In genomic region chr10:72328829-72329204, GRCh38 we compare ENCODE assay signal across 9 cellular contexts. TPM values are rescaled to one million over a fixed set of nuclear protein-coding genes. Genes with fewer than 3 reads are reported as not detected.
A peak's percentile ranks its signal among the peaks of the same experiment; 100 is the strongest.
DNase-seq lines count a peak whose midpoint lies in the region; ATAC-seq and TF ChIP-seq lines count a peak whose summit lies in the region.
"Had no signal": no experiment of that assay in that cellular context is flagged by ENCODE, and none has a peak within 500 bp of the region (broad histone marks: within the 10 kb centered on the region; RNA-seq: fewer than 3 reads in every experiment).

No MANE protein-coding gene starts in this region.

- H3K9me3 ChIP-seq in gastroesophageal sphincter = no peaks in the 10 kb centered on the region

- H3K36me3 ChIP-seq in gastroesophageal sphincter = peaks cover 0 to 5% of the 10 kb centered on the region in 2 donors

- DNase-seq in SIG-M5 treated with dmso at 0.1 percent for 504 hours (lab: John Stamatoyannopoulos, UW; ENCODE audit: unreplicated experiment) (peak; percentile 47), SIG-M5 (lab: John Stamatoyannopoulos, UW) (no peak), DMS114 treated with DMSO at 0.1 percent for 48 hours (lab: John Stamatoyannopoulos, UW; ENCODE audit: unreplicated experiment) (no peak), NCI-H2196 treated with DMSO at 0.1 percent for 48 hours (lab: John Stamatoyannopoulos, UW; ENCODE audit: unreplicated experiment) (no peak)
- peak; percentile 71 for DNase-seq in stimulated activated naive CD8-positive, alpha-beta T cell treated with anti-CD3 and anti-CD28 coated beads, Interleukin-15, Interleukin-2, amounts not matched to agents 100 U/mL and 50 U/mL, for 24 hours
- DNase-seq: effector CD8-positive, alpha-beta T cell had no signal

- no peak for TF ChIP-seq CTCF in VCaP (conservative IDR thresholded peaks at IDR 0.05)
- TF ChIP-seq CTCF in gastroesophageal sphincter (IDR thresholded peaks at IDR 0.05) = no peak

- no peak for TF ChIP-seq EP300 in gastroesophageal sphincter (IDR thresholded peaks at IDR 0.05)

- peaks cover 0 to 80% (median 39%) of the 10 kb centered on the region in 3 donors for H3K4me1 ChIP-seq in gastroesophageal sphincter

- WGBS in gastroesophageal sphincter (ENCODE audit: low coverage in 1 of 2), 2 donors = 62% methylated on average over 5 of the region's 5 CpGs; no CpG with 5 or more reads in 1 of the 2 donors

- ATAC-seq in gastroesophageal sphincter (no peak), GM21723 (IDR thresholded peaks at IDR 0.05; ENCODE audit: unreplicated experiment) (no peak)
- ATAC-seq in stimulated activated naive CD8-positive, alpha-beta T cell treated with anti-CD3 and anti-CD28 coated beads, Interleukin-15, Interleukin-2, amounts not matched to agents 100 U/mL and 50 U/mL, for 24 hours = peak; percentile 31

- peak overlapping the region; percentile 96 for H3K27ac ChIP-seq in VCaP
- H3K27ac ChIP-seq in gastroesophageal sphincter = peak overlapping the region in 3 of 4 donors; percentile 61 to 73 (median 68)

- no peak for TF ChIP-seq POLR2A in gastroesophageal sphincter (IDR thresholded peaks at IDR 0.05)

- H3K4me3 ChIP-seq in gastroesophageal sphincter = no peak overlapping the region

- no peaks in the 10 kb centered on the region for H3K27me3 ChIP-seq in gastroesophageal sphincter

RNA-seq across cellular contexts. Expression of gene DNAJB12, which starts 25.9 kb away (rescaled TPM):
- 10 to 100 TPM; 28.6 to 43.0 (median 33.4) TPM for total RNA-seq in gastroesophageal sphincter

RNA-seq across cellular contexts. Expression of gene DDIT4, which starts 55.1 kb away (rescaled TPM):
- total RNA-seq in gastroesophageal sphincter = 100 to 1,000 TPM; 129 to 189 (median 133) TPM

Comparison
In these comparisons a context has a peak if more than half of its experiments do, and no peak if none do; other contexts are left out.
1. DNase-seq: peak in SIG-M5 treated with dmso at 0.1 percent for 504 hours (single experiment) and stimulated activated naive CD8-positive, alpha-beta T cell treated with anti-CD3 and anti-CD28 coated beads, Interleukin-15, Interleukin-2, amounts not matched to agents 100 U/mL and 50 U/mL, for 24 hours (single experiment); none in SIG-M5 (single experiment), DMS114 treated with DMSO at 0.1 percent for 48 hours (single experiment) and NCI-H2196 treated with DMSO at 0.1 percent for 48 hours (single experiment).